ENCODE assay signal across 8 cellular contexts in genomic region chr22:23826510-23827350, GRCh38. TPM values are rescaled to one million over a fixed set of nuclear protein-coding genes. Genes with fewer than 3 reads are reported as not detected.
DNase-seq lines count a peak whose midpoint lies in the region; FAIRE-seq and TF ChIP-seq lines count a peak whose summit lies in the region.
"Had no signal": no experiment of that assay in that cellular context is flagged by ENCODE, and none has a peak within 500 bp of the region (broad histone marks: within the 10 kb centered on the region; RNA-seq: fewer than 3 reads in every experiment).

No MANE protein-coding gene starts in this region.

- no peak for TF ChIP-seq CTCF in fibroblast of lung (conservative IDR thresholded peaks at IDR 0.05 in 1 of 2, IDR thresholded peaks at IDR 0.05 in 1 of 2; ENCODE audit: low read depth in 1 of 2, low read length in 2 of 2)

- H3K27ac ChIP-seq in fibroblast of lung (ENCODE audit: insufficient read depth, low read length) (peak overlapping the region; percentile 61), skin epidermis (peak overlapping the region in 14 of 21 experiments; percentile 3 to 81 (median 46))

- no peak for FAIRE-seq in GM19239 (lab: Jason Lieb, UNC)

- peaks cover 4% of the 10 kb centered on the region for H3K4me1 ChIP-seq in fibroblast of lung (ENCODE audit: control insufficient read depth, extremely low read depth, insufficient read depth, low read length)

- POLR2A ChIA-PET in activated CD4-positive, alpha-beta T cell treated with anti-CD3 and anti-CD28 coated beads, Interleukin-2, amount 10 ng/mL, durations not matched to agents 7 days and 5 days (lab: Charles Lee), result interaction anchor here (0.6 kb wide), 1 partner anchor 28 kb away, joined by 4 read pairs; no protein-coding TSS in a partner anchor

- H2AFZ ChIP-seq in fibroblast of lung (ENCODE audit: low read length), result no peak overlapping the region

- peak overlapping the region; percentile 95 for H3K27ac Mint-ChIP-seq in activated CD4-positive, alpha-beta T cell treated with anti-CD3 and anti-CD28 coated beads, Interleukin-2, amount 10 ng/mL, durations not matched to agents 7 days and 5 days
- H3K27ac Mint-ChIP-seq: activated naive CD4-positive, alpha-beta T cell treated with anti-CD3 and anti-CD28 coated beads, Interleukin-2, amount 50 U/mL, for 24 hours had no signal

- no peaks in the 10 kb centered on the region for H3K9me3 ChIP-seq in fibroblast of lung (ENCODE audit: control insufficient read depth, insufficient read depth, low read depth, low read length)

- no peak overlapping the region for H3K4me3 Mint-ChIP-seq in activated CD4-positive, alpha-beta T cell treated with anti-CD3 and anti-CD28 coated beads, Interleukin-2, amount 10 ng/mL, durations not matched to agents 7 days and 5 days
- H3K4me3 Mint-ChIP-seq: activated naive CD4-positive, alpha-beta T cell treated with anti-CD3 and anti-CD28 coated beads, Interleukin-2, amount 50 U/mL, for 24 hours had no signal

- H3K27me3 ChIP-seq in fibroblast of lung (ENCODE audit: control insufficient read depth, insufficient read depth, low read length), result no peaks in the 10 kb centered on the region

- H3K9me3 Mint-ChIP-seq in activated CD4-positive, alpha-beta T cell treated with anti-CD3 and anti-CD28 coated beads, Interleukin-2, amount 10 ng/mL, durations not matched to agents 7 days and 5 days, result no peaks in the 10 kb centered on the region
- H3K9me3 Mint-ChIP-seq: activated naive CD4-positive, alpha-beta T cell treated with anti-CD3 and anti-CD28 coated beads, Interleukin-2, amount 50 U/mL, for 24 hours had no signal

- no peaks in the 10 kb centered on the region for H4K20me1 ChIP-seq in fibroblast of lung (ENCODE audit: control insufficient read depth, extremely low read depth, insufficient read depth, low read length)

- H3K36me3 Mint-ChIP-seq in activated CD4-positive, alpha-beta T cell treated with anti-CD3 and anti-CD28 coated beads, Interleukin-2, amount 10 ng/mL, durations not matched to agents 7 days and 5 days (ENCODE audit: low read depth), result peaks cover 59% of the 10 kb centered on the region

- CTCF ChIA-PET in activated CD4-positive, alpha-beta T cell treated with anti-CD3 and anti-CD28 coated beads, Interleukin-2, amount 10 ng/mL, durations not matched to agents 7 days and 5 days (lab: Charles Lee), result no interaction called here

- no peak overlapping the region for H3K4me3 ChIP-seq in fibroblast of lung (replicated peaks in 1 of 4; ENCODE audit: control extremely low read depth in 1 of 4, insufficient read depth in 1 of 4, low read depth in 3 of 4, low read length in 4 of 4)
- H3K4me3 ChIP-seq in skin epidermis, result no peak overlapping the region

- H3K9ac ChIP-seq in fibroblast of lung (ENCODE audit: insufficient read depth, low read length), result no peak overlapping the region

- peaks cover 6% of the 10 kb centered on the region for H3K79me2 ChIP-seq in fibroblast of lung (ENCODE audit: control insufficient read depth, insufficient read depth, low read length)

- H3K27me3 Mint-ChIP-seq in activated CD4-positive, alpha-beta T cell treated with anti-CD3 and anti-CD28 coated beads, Interleukin-2, amount 10 ng/mL, durations not matched to agents 7 days and 5 days, result no peaks in the 10 kb centered on the region
- H3K27me3 Mint-ChIP-seq: activated naive CD4-positive, alpha-beta T cell treated with anti-CD3 and anti-CD28 coated beads, Interleukin-2, amount 50 U/mL, for 24 hours had no signal

- no peak for DNase-seq in activated CD4-positive, alpha-beta T cell treated with anti-CD3 and anti-CD28 coated beads, Interleukin-2, amount 10 ng/mL, durations not matched to agents 7 days and 5 days
- no peak for DNase-seq in activated CD4-positive, alpha-beta T cell treated with anti-CD3 and anti-CD28 coated beads, Interleukin-2, amount 50 U/mL, for 48 hours
- DNase-seq in fibroblast of lung (ENCODE audit: low read depth in 2 of 2) (peak in 1 of 2 donors; percentile 20), GM19239 (ENCODE audit: insufficient read length, low spot score) (no peak), NCI-H1048 (lab: John Stamatoyannopoulos, UW) (no peak)
- DNase-seq: head of caudate nucleus had no signal

- H3K4me1 Mint-ChIP-seq in activated CD4-positive, alpha-beta T cell treated with anti-CD3 and anti-CD28 coated beads, Interleukin-2, amount 10 ng/mL, durations not matched to agents 7 days and 5 days, result peaks cover 30% of the 10 kb centered on the region

- peaks cover 28% of the 10 kb centered on the region for H3K36me3 ChIP-seq in fibroblast of lung (ENCODE audit: control insufficient read depth, insufficient read depth, low read length)

- no peak overlapping the region for H3K4me2 ChIP-seq in fibroblast of lung (ENCODE audit: extremely low read depth, insufficient read depth, low read length)

RNA-seq across cellular contexts. Expression of gene DERL3, which starts 12.1 kb away (rescaled TPM):
- total RNA-seq in activated CD4-positive, alpha-beta T cell treated with anti-CD3 and anti-CD28 coated beads, Interleukin-2, amount 10 ng/mL, durations not matched to agents 7 days and 5 days, result 1 to 10 TPM; 9.0 to 9.9 TPM
- under 0.01 and 0.50 TPM in 2 replicates for total RNA-seq in fibroblast of lung
- polyA plus RNA-seq in fibroblast of lung, result 0.42 and 0.55 TPM in 2 replicates
- 0.55 and 0.71 TPM in 2 replicates for polyA plus RNA-seq in fibroblast of lung (2012)
- polyA minus RNA-seq in fibroblast of lung (ENCODE audit: low replicate concordance), result 0.96 TPM in 1 of 2 replicates, not detected in the other

RNA-seq across cellular contexts. Expression of gene SLC2A11, which starts 30.9 kb away (rescaled TPM):
- total RNA-seq in activated CD4-positive, alpha-beta T cell treated with anti-CD3 and anti-CD28 coated beads, Interleukin-2, amount 10 ng/mL, durations not matched to agents 7 days and 5 days, result 1 to 10 TPM; 7.8 to 8.8 TPM
- 8.7 and 14.9 TPM in 2 replicates for total RNA-seq in fibroblast of lung
- 3.9 and 5.8 TPM in 2 replicates for polyA plus RNA-seq in fibroblast of lung
- 6.0 and 7.9 TPM in 2 replicates for polyA plus RNA-seq in fibroblast of lung (2012)
- 10.3 and 15.9 TPM in 2 replicates for polyA minus RNA-seq in fibroblast of lung (ENCODE audit: low replicate concordance)

RNA-seq across cellular contexts. Expression of gene SMARCB1, which starts 40.0 kb away (rescaled TPM):
- 10 to 100 TPM; 91.4 to 92.6 TPM for total RNA-seq in activated CD4-positive, alpha-beta T cell treated with anti-CD3 and anti-CD28 coated beads, Interleukin-2, amount 10 ng/mL, durations not matched to agents 7 days and 5 days
- 19.0 and 20.5 TPM in 2 replicates for total RNA-seq in fibroblast of lung
- polyA plus RNA-seq in fibroblast of lung, result 86.4 and 126 TPM in 2 replicates
- polyA plus RNA-seq in fibroblast of lung (2012), result 96.7 and 134 TPM in 2 replicates
- 81.8 and 112 TPM in 2 replicates for polyA minus RNA-seq in fibroblast of lung (ENCODE audit: low replicate concordance)

RNA-seq across cellular contexts. Expression of gene MMP11, which starts 54.1 kb away (rescaled TPM):
- under 1 TPM; 0.27 to 0.50 TPM for total RNA-seq in activated CD4-positive, alpha-beta T cell treated with anti-CD3 and anti-CD28 coated beads, Interleukin-2, amount 10 ng/mL, durations not matched to agents 7 days and 5 days
- total RNA-seq in fibroblast of lung, result 8.8 and 11.3 TPM in 2 replicates
- polyA plus RNA-seq in fibroblast of lung, result 4.5 and 8.3 TPM in 2 replicates
- polyA plus RNA-seq in fibroblast of lung (2012), result 3.5 and 8.0 TPM in 2 replicates
- polyA minus RNA-seq in fibroblast of lung (ENCODE audit: low replicate concordance), result 13.4 and 25.6 TPM in 2 replicates

RNA-seq across cellular contexts. Expression of gene CHCHD10, which starts 59.0 kb away (rescaled TPM):
- total RNA-seq in activated CD4-positive, alpha-beta T cell treated with anti-CD3 and anti-CD28 coated beads, Interleukin-2, amount 10 ng/mL, durations not matched to agents 7 days and 5 days, result 10 to 100 TPM; 44.6 to 55.4 TPM
- 3.6 and 5.4 TPM in 2 replicates for total RNA-seq in fibroblast of lung
- 7.5 and 11.4 TPM in 2 replicates for polyA plus RNA-seq in fibroblast of lung
- 63.1 and 73.8 TPM in 2 replicates for polyA plus RNA-seq in fibroblast of lung (2012)
- polyA minus RNA-seq in fibroblast of lung (ENCODE audit: low replicate concordance), result 161 and 265 TPM in 2 replicates
